In the genomic region with DNA sequence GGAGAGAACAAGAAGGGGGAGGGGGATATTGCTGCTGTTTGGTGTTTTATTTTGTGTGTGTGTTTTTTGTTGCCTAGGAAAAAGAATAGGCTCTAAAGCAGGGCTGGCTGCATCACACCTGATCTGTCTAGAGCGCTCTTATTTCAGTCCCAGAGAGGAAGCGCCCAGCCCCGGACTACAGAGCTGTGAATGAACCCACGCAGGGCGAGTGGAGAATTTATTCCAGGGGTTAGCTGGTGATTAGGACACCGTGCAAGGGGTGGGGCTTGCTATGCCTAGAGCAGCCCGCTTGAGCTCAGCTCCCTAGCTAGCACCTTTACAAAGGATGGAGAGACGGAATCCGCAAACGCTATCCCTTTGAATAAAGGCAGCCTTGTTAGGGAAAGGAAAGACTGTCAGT, we compare ENCODE assay signal across 8 cellular contexts. TPM values are rescaled to one million over a fixed set of nuclear protein-coding genes. Genes with fewer than 3 reads are reported as not detected.
DNase-seq lines count a peak whose midpoint lies in the region; ATAC-seq, FAIRE-seq and TF ChIP-seq lines count a peak whose summit lies in the region.

No MANE protein-coding gene starts in this region.

- H3K9me3 ChIP-seq in T-helper 17 cell (ENCODE audit: control insufficient read depth, low read length, poor library complexity, severe bottlenecking): no peaks in the 10 kb centered on the region

- H3K36me3 Mint-ChIP-seq in T-helper 17 cell (ENCODE audit: low read depth): no peaks in the 10 kb centered on the region
- no peaks in the 10 kb centered on the region for H3K36me3 Mint-ChIP-seq in naive thymus-derived CD8-positive, alpha-beta T cell

- ATAC-seq in T-helper 17 cell: peak; percentile 21
- peak in 1 of 2 donors; percentile 18 for ATAC-seq in naive thymus-derived CD8-positive, alpha-beta T cell
- no peak for ATAC-seq in GM21367 (IDR thresholded peaks at IDR 0.05; ENCODE audit: unreplicated experiment)
- ATAC-seq in GM21529 (IDR thresholded peaks at IDR 0.05; ENCODE audit: unreplicated experiment): no peak

- peak overlapping the region; percentile 53 to 58 for H3K4me3 ChIP-seq in foreskin fibroblast (ENCODE audit: low read depth in 1 of 2, low read length in 2 of 2)

- H3K27me3 Mint-ChIP-seq in T-helper 17 cell: peaks cover 19% of the 10 kb centered on the region
- peaks cover 13 to 48% (median 19%) of the 10 kb centered on the region in 5 donors for H3K27me3 Mint-ChIP-seq in naive thymus-derived CD8-positive, alpha-beta T cell

- peak; percentile 4 for FAIRE-seq in HTR-8/SVneo (lab: Jason Lieb, UNC)

- H3K4me3 Mint-ChIP-seq in T-helper 17 cell: peak overlapping the region; percentile 69
- peak overlapping the region in 8 of 10 donors; percentile 14 to 70 (median 38) for H3K4me3 Mint-ChIP-seq in naive thymus-derived CD8-positive, alpha-beta T cell

- H3K27ac Mint-ChIP-seq in T-helper 17 cell: no peak overlapping the region
- no peak overlapping the region for H3K27ac Mint-ChIP-seq in naive thymus-derived CD8-positive, alpha-beta T cell

- POLR2A ChIA-PET in naive thymus-derived CD8-positive, alpha-beta T cell (lab: Charles Lee): no interaction called here

- peaks cover 4% of the 10 kb centered on the region for H3K4me1 Mint-ChIP-seq in T-helper 17 cell
- H3K4me1 Mint-ChIP-seq in naive thymus-derived CD8-positive, alpha-beta T cell: peaks cover 3 to 10% (median 6%) of the 10 kb centered on the region in 4 donors

- TF ChIP-seq CTCF in foreskin fibroblast (IDR thresholded peaks at IDR 0.05; ENCODE audit: low read depth, low read length): no peak

- DNase-seq in Ammon's horn (ENCODE audit: low spot score) (peak; percentile 81), HTR-8/SVneo (ENCODE audit: insufficient read length, low spot score) (peak; percentile 10), T-helper 17 cell (no peak), foreskin fibroblast (peak in 1 of 2 donors; percentile 70), activated gamma-delta T cell (lab: John Stamatoyannopoulos, UW) (no peak)
- DNase-seq in naive thymus-derived CD8-positive, alpha-beta T cell: no peak

- H3K9me3 Mint-ChIP-seq in naive thymus-derived CD8-positive, alpha-beta T cell: peaks cover 0 to 4% (median 0%) of the 10 kb centered on the region in 9 donors

RNA-seq across cellular contexts. Expression of a gene that starts 0.6 kb away (rescaled TPM):
- not detected for total RNA-seq in T-helper 17 cell
- total RNA-seq in naive thymus-derived CD8-positive, alpha-beta T cell: not detected
- not detected for polyA plus RNA-seq in naive thymus-derived CD8-positive, alpha-beta T cell

Comparison
In these comparisons a context has a peak if more than half of its experiments do, and no peak if none do; other contexts are left out.
1. DNase-seq: peak in Ammon's horn (single experiment) and HTR-8/SVneo (single experiment); none in T-helper 17 cell (0 of 3), naive thymus-derived CD8-positive, alpha-beta T cell (0 of 10) and activated gamma-delta T cell (single experiment).